1 cellular context compared by ENCODE assay signal in genomic region chr12:53061404-53062010, GRCh38.
TF ChIP-seq lines count a peak whose summit lies in the region.

No MANE protein-coding gene starts in this region.

TF ChIP-seq in SK-N-SH treated with all-trans-retinoic acid at 6 μM for 48 hours, 23 proteins besides CTCF, POLR2A, EP300 and RAD21 (continued from another document):
- no peak for TF ChIP-seq TSHZ2 (CRISPR knock-in tag; IDR thresholded peaks at IDR 0.05)
- TF ChIP-seq POU6F1 (CRISPR knock-in tag; IDR thresholded peaks at IDR 0.05; ENCODE audit: borderline replicate concordance, low read depth), result no peak
- no peak for TF ChIP-seq ZC3H10 (CRISPR knock-in tag; IDR thresholded peaks at IDR 0.05)
- TF ChIP-seq ZFP30 (CRISPR knock-in tag; IDR thresholded peaks at IDR 0.05), result no peak
- TF ChIP-seq CSRNP3 (CRISPR knock-in tag; IDR thresholded peaks at IDR 0.05), result no peak
- no peak for TF ChIP-seq OSR1 (CRISPR knock-in tag; IDR thresholded peaks at IDR 0.05)
- TF ChIP-seq TOX (CRISPR knock-in tag; IDR thresholded peaks at IDR 0.05; ENCODE audit: borderline replicate concordance), result no peak
- TF ChIP-seq CREB5 (CRISPR knock-in tag; IDR thresholded peaks at IDR 0.05; ENCODE audit: low read depth), result no peak
- no peak for TF ChIP-seq BACH2 (CRISPR knock-in tag; IDR thresholded peaks at IDR 0.05; ENCODE audit: borderline replicate concordance)
- TF ChIP-seq PATZ1 (CRISPR knock-in tag; IDR thresholded peaks at IDR 0.05; ENCODE audit: borderline replicate concordance), result no peak
- TF ChIP-seq CSDC2 (CRISPR knock-in tag; IDR thresholded peaks at IDR 0.05), result no peak
